In the genomic region with DNA sequence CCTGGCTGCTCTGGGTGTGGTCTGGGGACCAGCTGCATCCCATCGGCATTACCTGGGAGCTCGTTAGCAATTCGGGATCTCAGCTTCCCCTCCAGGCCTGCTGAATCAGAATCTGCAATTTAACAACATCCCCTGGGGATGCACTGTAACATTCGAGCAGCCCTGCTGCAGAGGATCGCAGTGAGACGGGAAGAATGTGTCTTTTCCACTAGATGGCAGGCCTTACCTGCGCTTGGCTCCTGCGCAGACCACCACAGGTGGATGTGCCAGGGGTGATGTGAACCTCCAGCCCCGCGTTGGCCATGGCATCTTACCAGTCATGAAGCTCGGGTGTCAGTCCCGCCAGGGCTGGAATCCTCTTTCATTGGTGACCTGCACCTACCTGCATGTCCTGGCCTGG, we compare ENCODE assay signal across 12 cellular contexts.
DNase-seq lines count a peak whose midpoint lies in the region; FAIRE-seq and TF ChIP-seq lines count a peak whose summit lies in the region.
"Had no signal": no experiment of that assay in that cellular context is flagged by ENCODE, and none has a peak within 500 bp of the region (broad histone marks: within the 10 kb centered on the region; RNA-seq: fewer than 3 reads in every experiment).

No MANE protein-coding gene starts in this region.

- no peak for FAIRE-seq in small intestine (lab: Jason Lieb, UNC)

- DNase-seq in NCI-H2107 treated with DMSO at 0.1 percent for 48 hours (lab: John Stamatoyannopoulos, UW; ENCODE audit: unreplicated experiment) (peak; percentile 2), NCI-H2107 (lab: John Stamatoyannopoulos, UW) (no peak), NCI-H69 (lab: John Stamatoyannopoulos, UW) (peak; percentile 64), dermis blood vessel endothelial cell (peak; percentile 14), retinal pigment epithelial cell (ENCODE audit: low read depth) (no peak), small intestine (no peak), SHP77 treated with DMSO at 0.1 percent for 48 hours (lab: John Stamatoyannopoulos, UW) (no peak), ovary (no peak)
- DNase-seq: activated CD8-positive, alpha-beta memory T cell treated with anti-CD3 and anti-CD28 coated beads, Interleukin-2, amount 50 U/mL, for 48 hours; cerebellar nuclear complex had no signal

- intact Hi-C loops in ovary (cut with DNase I), result no loop called here

- H3K27me3 ChIP-seq in small intestine (ENCODE audit: control insufficient read depth in 2 of 2, insufficient read depth in 2 of 2, low read length in 2 of 2) (no peaks in the 10 kb centered on the region), ovary (no peaks in the 10 kb centered on the region)

- peak; percentile 55 for TF ChIP-seq CTCF in retinal pigment epithelial cell (conservative IDR thresholded peaks at IDR 0.05; ENCODE audit: low read depth, low read length)
- TF ChIP-seq CTCF in ovary (IDR thresholded peaks at IDR 0.05), result no peak

- no peak for TF ChIP-seq POLR2A in ovary (IDR thresholded peaks at IDR 0.05)

- TF ChIP-seq EP300 in ovary (IDR thresholded peaks at IDR 0.05), result no peak

- no peaks in the 10 kb centered on the region for H3K9me3 ChIP-seq in small intestine (ENCODE audit: control insufficient read depth, low read depth)
- no peaks in the 10 kb centered on the region for H3K9me3 ChIP-seq in ovary

- H3K4me3 ChIP-seq in retinal pigment epithelial cell (ENCODE audit: low read length) (no peak overlapping the region), small intestine (ENCODE audit: low read depth in 1 of 2, low read length in 2 of 2) (no peak overlapping the region), ovary (no peak overlapping the region)

- H3K27ac ChIP-seq in small intestine (ENCODE audit: low read depth in 1 of 2, low read length in 1 of 2), result no peak overlapping the region
- H3K27ac ChIP-seq in ovary, result no peak overlapping the region
- H3K27ac ChIP-seq: KMS-11, parathyroid adenoma had no signal

- H3K4me1 ChIP-seq in small intestine (ENCODE audit: control insufficient read depth in 2 of 2, insufficient read depth in 1 of 2, low read depth in 1 of 2, low read length in 1 of 2) (no peaks in the 10 kb centered on the region), ovary (ENCODE audit: insufficient read depth) (no peaks in the 10 kb centered on the region)
- H3K4me1 ChIP-seq: parathyroid adenoma had no signal

- no peaks in the 10 kb centered on the region for H3K36me3 ChIP-seq in small intestine (ENCODE audit: control insufficient read depth in 2 of 2, insufficient read depth in 2 of 2, low read length in 2 of 2)
- H3K36me3 ChIP-seq in ovary, result no peaks in the 10 kb centered on the region

- 41 to 78% (median 74%) methylated on average over 12 of the region's 12 CpGs for WGBS in small intestine, 3 donors
- WGBS in ovary, 3 donors, result 16 to 22% (median 17%) methylated on average over 12 of the region's 12 CpGs

Comparison
In these comparisons a context has a peak if more than half of its experiments do, and no peak if none do; other contexts are left out.
1. DNase-seq: peak in NCI-H2107 treated with DMSO at 0.1 percent for 48 hours (single experiment), NCI-H69 (single experiment) and dermis blood vessel endothelial cell (single experiment); none in NCI-H2107 (single experiment), retinal pigment epithelial cell (single experiment), small intestine (single experiment), SHP77 treated with DMSO at 0.1 percent for 48 hours (single experiment) and ovary (0 of 5).